ENCODE assay signal across 16 cellular contexts in the genomic region with DNA sequence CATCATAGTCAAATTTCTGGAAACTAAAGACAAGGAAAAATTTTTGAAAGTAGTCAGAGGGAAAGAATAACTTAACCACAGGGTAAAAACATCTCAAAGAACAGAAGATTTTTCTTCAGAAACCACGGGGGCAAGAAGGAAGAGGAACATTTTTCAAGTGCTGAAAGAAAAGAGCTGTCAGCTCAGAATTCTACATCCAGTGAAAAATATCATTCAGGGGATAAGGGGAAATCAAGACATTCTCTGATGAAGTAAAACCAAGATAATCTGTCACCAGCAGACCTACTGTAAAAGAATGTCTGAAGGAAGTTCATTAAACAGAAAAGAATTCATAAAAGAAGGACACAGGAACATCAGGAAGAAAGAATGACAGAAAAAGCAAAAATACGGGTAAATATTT.
DNase-seq lines count a peak whose midpoint lies in the region; ATAC-seq and TF ChIP-seq lines count a peak whose summit lies in the region.
"Had no signal": no experiment of that assay in that cellular context is flagged by ENCODE, and none has a peak within 500 bp of the region (broad histone marks: within the 10 kb centered on the region; RNA-seq: fewer than 3 reads in every experiment).

No MANE protein-coding gene starts in this region.

- no peak for ATAC-seq in GM21526 (IDR thresholded peaks at IDR 0.05; ENCODE audit: low FRiP score, unreplicated experiment)
- ATAC-seq: CD8-positive, alpha-beta T cell; HepG2 had no signal

- in situ Hi-C loops in brain microvascular endothelial cell (cut with HindIII; ENCODE audit: low pct_ligation_motif_present, low sequenced_read_pairs), result no loop called here

- H3K27ac Mint-ChIP-seq in HFFc6 (peak overlapping the region; percentile 27), osteocyte (ENCODE audit: unreplicated experiment) (peak overlapping the region; percentile 79)
- H3K27ac Mint-ChIP-seq: CD14-positive monocyte; CD8-positive, alpha-beta T cell had no signal

- H3K27ac ChIP-seq in brain microvascular endothelial cell, result peak overlapping the region; percentile 79

- H3K9me3 Mint-ChIP-seq in HFFc6 (no peaks in the 10 kb centered on the region), osteocyte (ENCODE audit: unreplicated experiment) (peaks cover 9% of the 10 kb centered on the region)
- H3K9me3 Mint-ChIP-seq: CD8-positive, alpha-beta T cell had no signal

- H3K27me3 ChIP-seq in brain microvascular endothelial cell (replicated peaks), result no peaks in the 10 kb centered on the region
- H3K27me3 ChIP-seq: BE2C had no signal

- H3K36me3 Mint-ChIP-seq in HFFc6 (ENCODE audit: low read depth) (no peaks in the 10 kb centered on the region), osteocyte (ENCODE audit: unreplicated experiment) (peaks cover 4% of the 10 kb centered on the region)
- H3K36me3 Mint-ChIP-seq: CD14-positive monocyte; CD8-positive, alpha-beta T cell had no signal

- H3K4me3 Mint-ChIP-seq in HFFc6 (no peak overlapping the region; the same call in 1 of the 2 replicates), osteocyte (ENCODE audit: unreplicated experiment) (peak overlapping the region; percentile 49)
- H3K4me3 Mint-ChIP-seq: CD14-positive monocyte; CD8-positive, alpha-beta T cell had no signal

- DNase-seq in HFFc6 (no peak), brain microvascular endothelial cell (no peak), kidney glomerular epithelial cell (lab: John Stamatoyannopoulos, UW) (peak; percentile 17), osteocyte (ENCODE audit: extremely low spot score, unreplicated experiment) (no peak), NCI-H146 (lab: John Stamatoyannopoulos, UW) (no peak), hepatic stellate cell (ENCODE audit: low spot score) (no peak)
- DNase-seq: BE2C; CD8-positive, alpha-beta T cell; COR-L47; DMS153; DMS79 treated with DMSO at 0.1 percent for 48 hours; GDM1 had no signal

- H3K27me3 Mint-ChIP-seq in HFFc6 (ENCODE audit: insufficient read depth) (no peaks in the 10 kb centered on the region; the same call in 1 of the 2 replicates), osteocyte (ENCODE audit: unreplicated experiment) (no peaks in the 10 kb centered on the region)

- TF ChIP-seq CTCF in HFFc6 (IDR thresholded peaks at IDR 0.05) (no peak), brain microvascular endothelial cell (IDR thresholded peaks at IDR 0.05; ENCODE audit: low read depth, low read length, missing control alignments) (no peak), osteocyte (IDR thresholded peaks at IDR 0.05) (no peak)

- no peaks in the 10 kb centered on the region for H3K36me3 ChIP-seq in brain microvascular endothelial cell (replicated peaks)
- H3K36me3 ChIP-seq: BE2C, HAP-1 had no signal

- H3K4me3 ChIP-seq in brain microvascular endothelial cell (ENCODE audit: low read depth, low read length), result no peak overlapping the region
- H3K4me3 ChIP-seq: HAP-1 had no signal

- peaks cover 68% of the 10 kb centered on the region for H3K4me1 Mint-ChIP-seq in HFFc6 (ENCODE audit: low read depth)
- H3K4me1 Mint-ChIP-seq in osteocyte (ENCODE audit: unreplicated experiment), result peaks cover 69% of the 10 kb centered on the region
- H3K4me1 Mint-ChIP-seq: CD14-positive monocyte had no signal
